In genomic region chr16:58635502-58635901, GRCh38 we compare ENCODE assay signal across 1 cellular context.
TF ChIP-seq lines count a peak whose summit lies in the region.

No MANE protein-coding gene starts in this region.

TF ChIP-seq in GM12878, 131 proteins besides CTCF, POLR2A, EP300 and RAD21:
- TF ChIP-seq NR2F1 (conservative IDR thresholded peaks at IDR 0.05): 0 out of 2 replicates have a peak, but pooled peaks have one; percentile 19
- TF ChIP-seq ATF2 (IDR thresholded peaks at IDR 0.05; ENCODE audit: low read length): no peak
